1 cellular context compared by ENCODE assay signal in the genomic region with DNA sequence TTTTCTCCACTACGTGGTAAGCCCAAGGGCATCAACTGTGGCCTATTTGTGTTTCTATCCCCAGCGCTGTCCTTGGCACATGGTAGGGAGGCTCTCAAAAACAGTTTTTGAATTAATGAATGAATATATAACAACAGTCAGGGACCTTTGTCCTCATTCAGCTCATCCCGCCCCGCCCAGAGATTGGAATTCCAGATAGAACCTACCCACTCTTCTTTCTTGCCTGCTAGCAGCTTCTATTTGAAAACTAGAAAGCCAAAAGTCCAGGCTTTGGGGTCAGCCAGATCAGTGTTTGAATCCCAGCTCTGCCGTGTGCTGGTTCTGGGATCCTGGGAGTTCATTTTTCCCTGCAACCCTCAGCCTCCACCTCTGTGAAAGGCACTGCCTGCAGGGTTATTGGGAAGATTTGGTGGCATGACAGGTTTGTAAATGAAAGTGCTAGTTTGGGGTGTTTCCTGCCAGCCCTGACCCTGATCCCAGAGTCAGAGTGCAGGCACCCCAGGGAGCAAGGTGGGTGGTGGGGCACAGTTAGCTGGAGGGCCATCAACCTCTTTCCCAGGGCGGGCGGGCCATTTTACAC.
TF ChIP-seq lines count a peak whose summit lies in the region.

No MANE protein-coding gene starts in this region.

TF ChIP-seq in HepG2, 621 proteins besides CTCF, POLR2A, EP300 and RAD21 (continued from another document):
- TF ChIP-seq, protein P1, sequence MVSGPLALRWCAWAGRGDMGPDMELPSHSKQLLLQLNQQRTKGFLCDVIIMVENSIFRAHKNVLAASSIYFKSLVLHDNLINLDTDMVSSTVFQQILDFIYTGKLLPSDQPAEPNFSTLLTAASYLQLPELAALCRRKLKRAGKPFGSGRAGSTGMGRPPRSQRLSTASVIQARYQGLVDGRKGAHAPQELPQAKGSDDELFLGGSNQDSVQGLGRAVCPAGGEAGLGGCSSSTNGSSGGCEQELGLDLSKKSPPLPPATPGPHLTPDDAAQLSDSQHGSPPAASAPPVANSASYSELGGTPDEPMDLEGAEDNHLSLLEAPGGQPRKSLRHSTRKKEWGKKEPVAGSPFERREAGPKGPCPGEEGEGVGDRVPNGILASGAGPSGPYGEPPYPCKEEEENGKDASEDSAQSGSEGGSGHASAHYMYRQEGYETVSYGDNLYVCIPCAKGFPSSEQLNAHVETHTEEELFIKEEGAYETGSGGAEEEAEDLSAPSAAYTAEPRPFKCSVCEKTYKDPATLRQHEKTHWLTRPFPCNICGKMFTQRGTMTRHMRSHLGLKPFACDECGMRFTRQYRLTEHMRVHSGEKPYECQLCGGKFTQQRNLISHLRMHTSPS (CRISPR knock-in tag; IDR thresholded peaks at IDR 0.05; ENCODE audit: low read depth) = peak; percentile 19; the same call in 1 of the 2 replicates
- no peak for TF ChIP-seq GATAD1 (CRISPR knock-in tag; IDR thresholded peaks at IDR 0.05)
- TF ChIP-seq SIN3B (IDR thresholded peaks at IDR 0.05; ENCODE audit: low read length) = no peak
- no peak for TF ChIP-seq ZNF225 (CRISPR knock-in tag; IDR thresholded peaks at IDR 0.05)
- TF ChIP-seq, protein P2, sequence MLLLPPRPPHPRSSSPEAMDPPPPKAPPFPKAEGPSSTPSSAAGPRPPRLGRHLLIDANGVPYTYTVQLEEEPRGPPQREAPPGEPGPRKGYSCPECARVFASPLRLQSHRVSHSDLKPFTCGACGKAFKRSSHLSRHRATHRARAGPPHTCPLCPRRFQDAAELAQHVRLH (CRISPR knock-in tag; IDR thresholded peaks at IDR 0.05; ENCODE audit: borderline replicate concordance, low read depth) = no peak
- TF ChIP-seq, protein P3, sequence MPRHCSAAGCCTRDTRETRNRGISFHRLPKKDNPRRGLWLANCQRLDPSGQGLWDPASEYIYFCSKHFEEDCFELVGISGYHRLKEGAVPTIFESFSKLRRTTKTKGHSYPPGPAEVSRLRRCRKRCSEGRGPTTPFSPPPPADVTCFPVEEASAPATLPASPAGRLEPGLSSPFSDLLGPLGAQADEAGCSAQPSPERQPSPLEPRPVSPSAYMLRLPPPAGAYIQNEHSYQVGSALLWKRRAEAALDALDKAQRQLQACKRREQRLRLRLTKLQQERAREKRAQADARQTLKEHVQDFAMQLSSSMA (CRISPR knock-in tag; IDR thresholded peaks at IDR 0.05) = no peak
- no peak for TF ChIP-seq CBX5 (CRISPR knock-in tag; IDR thresholded peaks at IDR 0.05; ENCODE audit: borderline replicate concordance)
- TF ChIP-seq KDM6A (CRISPR knock-in tag; IDR thresholded peaks at IDR 0.05; ENCODE audit: low read depth) = 0 out of 2 replicates have a peak, but pooled peaks have one; percentile 8
- TF ChIP-seq ARNT (IDR thresholded peaks at IDR 0.05) = no peak
- TF ChIP-seq, protein P4, sequence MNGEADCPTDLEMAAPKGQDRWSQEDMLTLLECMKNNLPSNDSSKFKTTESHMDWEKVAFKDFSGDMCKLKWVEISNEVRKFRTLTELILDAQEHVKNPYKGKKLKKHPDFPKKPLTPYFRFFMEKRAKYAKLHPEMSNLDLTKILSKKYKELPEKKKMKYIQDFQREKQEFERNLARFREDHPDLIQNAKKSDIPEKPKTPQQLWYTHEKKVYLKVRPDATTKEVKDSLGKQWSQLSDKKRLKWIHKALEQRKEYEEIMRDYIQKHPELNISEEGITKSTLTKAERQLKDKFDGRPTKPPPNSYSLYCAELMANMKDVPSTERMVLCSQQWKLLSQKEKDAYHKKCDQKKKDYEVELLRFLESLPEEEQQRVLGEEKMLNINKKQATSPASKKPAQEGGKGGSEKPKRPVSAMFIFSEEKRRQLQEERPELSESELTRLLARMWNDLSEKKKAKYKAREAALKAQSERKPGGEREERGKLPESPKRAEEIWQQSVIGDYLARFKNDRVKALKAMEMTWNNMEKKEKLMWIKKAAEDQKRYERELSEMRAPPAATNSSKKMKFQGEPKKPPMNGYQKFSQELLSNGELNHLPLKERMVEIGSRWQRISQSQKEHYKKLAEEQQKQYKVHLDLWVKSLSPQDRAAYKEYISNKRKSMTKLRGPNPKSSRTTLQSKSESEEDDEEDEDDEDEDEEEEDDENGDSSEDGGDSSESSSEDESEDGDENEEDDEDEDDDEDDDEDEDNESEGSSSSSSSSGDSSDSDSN (CRISPR knock-in tag; IDR thresholded peaks at IDR 0.05) = no peak
- no peak for TF ChIP-seq PCBP2 (optimal IDR thresholded peaks at IDR 0.05; ENCODE audit: low read depth, low read length, poor library complexity, severe bottlenecking)
- TF ChIP-seq ZNF383 (CRISPR knock-in tag; IDR thresholded peaks at IDR 0.05; ENCODE audit: borderline replicate concordance) = no peak
- TF ChIP-seq ZNF556 (CRISPR knock-in tag; IDR thresholded peaks at IDR 0.05; ENCODE audit: borderline replicate concordance) = no peak
- no peak for TF ChIP-seq FOXO1 (CRISPR knock-in tag; IDR thresholded peaks at IDR 0.05)
- TF ChIP-seq, protein P5, sequence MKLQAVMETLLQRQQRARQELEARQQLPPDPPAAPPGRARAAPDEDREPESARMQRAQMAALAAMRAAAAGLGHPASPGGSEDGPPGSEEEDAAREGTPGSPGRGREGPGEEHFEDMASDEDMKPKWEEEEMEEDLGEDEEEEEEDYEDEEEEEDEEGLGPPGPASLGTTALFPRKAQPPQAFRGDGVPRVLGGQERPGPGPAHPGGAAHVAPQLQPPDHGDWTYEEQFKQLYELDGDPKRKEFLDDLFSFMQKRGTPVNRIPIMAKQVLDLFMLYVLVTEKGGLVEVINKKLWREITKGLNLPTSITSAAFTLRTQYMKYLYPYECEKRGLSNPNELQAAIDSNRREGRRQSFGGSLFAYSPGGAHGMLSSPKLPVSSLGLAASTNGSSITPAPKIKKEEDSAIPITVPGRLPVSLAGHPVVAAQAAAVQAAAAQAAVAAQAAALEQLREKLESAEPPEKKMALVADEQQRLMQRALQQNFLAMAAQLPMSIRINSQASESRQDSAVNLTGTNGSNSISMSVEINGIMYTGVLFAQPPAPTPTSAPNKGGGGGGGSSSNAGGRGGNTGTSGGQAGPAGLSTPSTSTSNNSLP (IDR thresholded peaks at IDR 0.05; ENCODE audit: low read depth, low read length) = 0 out of 2 replicates have a peak, but pooled peaks have one; percentile 4
- TF ChIP-seq NR2F6 (IDR thresholded peaks at IDR 0.05) = peak; percentile 46; the same call in 1 of the 2 replicates
- TF ChIP-seq NR2F6 (CRISPR knock-in tag; IDR thresholded peaks at IDR 0.05) = no peak
- TF ChIP-seq, protein P6, sequence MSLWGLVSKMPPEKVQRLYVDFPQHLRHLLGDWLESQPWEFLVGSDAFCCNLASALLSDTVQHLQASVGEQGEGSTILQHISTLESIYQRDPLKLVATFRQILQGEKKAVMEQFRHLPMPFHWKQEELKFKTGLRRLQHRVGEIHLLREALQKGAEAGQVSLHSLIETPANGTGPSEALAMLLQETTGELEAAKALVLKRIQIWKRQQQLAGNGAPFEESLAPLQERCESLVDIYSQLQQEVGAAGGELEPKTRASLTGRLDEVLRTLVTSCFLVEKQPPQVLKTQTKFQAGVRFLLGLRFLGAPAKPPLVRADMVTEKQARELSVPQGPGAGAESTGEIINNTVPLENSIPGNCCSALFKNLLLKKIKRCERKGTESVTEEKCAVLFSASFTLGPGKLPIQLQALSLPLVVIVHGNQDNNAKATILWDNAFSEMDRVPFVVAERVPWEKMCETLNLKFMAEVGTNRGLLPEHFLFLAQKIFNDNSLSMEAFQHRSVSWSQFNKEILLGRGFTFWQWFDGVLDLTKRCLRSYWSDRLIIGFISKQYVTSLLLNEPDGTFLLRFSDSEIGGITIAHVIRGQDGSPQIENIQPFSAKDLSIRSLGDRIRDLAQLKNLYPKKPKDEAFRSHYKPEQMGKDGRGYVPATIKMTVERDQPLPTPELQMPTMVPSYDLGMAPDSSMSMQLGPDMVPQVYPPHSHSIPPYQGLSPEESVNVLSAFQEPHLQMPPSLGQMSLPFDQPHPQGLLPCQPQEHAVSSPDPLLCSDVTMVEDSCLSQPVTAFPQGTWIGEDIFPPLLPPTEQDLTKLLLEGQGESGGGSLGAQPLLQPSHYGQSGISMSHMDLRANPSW (CRISPR knock-in tag; IDR thresholded peaks at IDR 0.05; ENCODE audit: borderline replicate concordance) = no peak
- TF ChIP-seq CENPX (CRISPR knock-in tag; IDR thresholded peaks at IDR 0.05) = no peak
- TF ChIP-seq, protein P7, sequence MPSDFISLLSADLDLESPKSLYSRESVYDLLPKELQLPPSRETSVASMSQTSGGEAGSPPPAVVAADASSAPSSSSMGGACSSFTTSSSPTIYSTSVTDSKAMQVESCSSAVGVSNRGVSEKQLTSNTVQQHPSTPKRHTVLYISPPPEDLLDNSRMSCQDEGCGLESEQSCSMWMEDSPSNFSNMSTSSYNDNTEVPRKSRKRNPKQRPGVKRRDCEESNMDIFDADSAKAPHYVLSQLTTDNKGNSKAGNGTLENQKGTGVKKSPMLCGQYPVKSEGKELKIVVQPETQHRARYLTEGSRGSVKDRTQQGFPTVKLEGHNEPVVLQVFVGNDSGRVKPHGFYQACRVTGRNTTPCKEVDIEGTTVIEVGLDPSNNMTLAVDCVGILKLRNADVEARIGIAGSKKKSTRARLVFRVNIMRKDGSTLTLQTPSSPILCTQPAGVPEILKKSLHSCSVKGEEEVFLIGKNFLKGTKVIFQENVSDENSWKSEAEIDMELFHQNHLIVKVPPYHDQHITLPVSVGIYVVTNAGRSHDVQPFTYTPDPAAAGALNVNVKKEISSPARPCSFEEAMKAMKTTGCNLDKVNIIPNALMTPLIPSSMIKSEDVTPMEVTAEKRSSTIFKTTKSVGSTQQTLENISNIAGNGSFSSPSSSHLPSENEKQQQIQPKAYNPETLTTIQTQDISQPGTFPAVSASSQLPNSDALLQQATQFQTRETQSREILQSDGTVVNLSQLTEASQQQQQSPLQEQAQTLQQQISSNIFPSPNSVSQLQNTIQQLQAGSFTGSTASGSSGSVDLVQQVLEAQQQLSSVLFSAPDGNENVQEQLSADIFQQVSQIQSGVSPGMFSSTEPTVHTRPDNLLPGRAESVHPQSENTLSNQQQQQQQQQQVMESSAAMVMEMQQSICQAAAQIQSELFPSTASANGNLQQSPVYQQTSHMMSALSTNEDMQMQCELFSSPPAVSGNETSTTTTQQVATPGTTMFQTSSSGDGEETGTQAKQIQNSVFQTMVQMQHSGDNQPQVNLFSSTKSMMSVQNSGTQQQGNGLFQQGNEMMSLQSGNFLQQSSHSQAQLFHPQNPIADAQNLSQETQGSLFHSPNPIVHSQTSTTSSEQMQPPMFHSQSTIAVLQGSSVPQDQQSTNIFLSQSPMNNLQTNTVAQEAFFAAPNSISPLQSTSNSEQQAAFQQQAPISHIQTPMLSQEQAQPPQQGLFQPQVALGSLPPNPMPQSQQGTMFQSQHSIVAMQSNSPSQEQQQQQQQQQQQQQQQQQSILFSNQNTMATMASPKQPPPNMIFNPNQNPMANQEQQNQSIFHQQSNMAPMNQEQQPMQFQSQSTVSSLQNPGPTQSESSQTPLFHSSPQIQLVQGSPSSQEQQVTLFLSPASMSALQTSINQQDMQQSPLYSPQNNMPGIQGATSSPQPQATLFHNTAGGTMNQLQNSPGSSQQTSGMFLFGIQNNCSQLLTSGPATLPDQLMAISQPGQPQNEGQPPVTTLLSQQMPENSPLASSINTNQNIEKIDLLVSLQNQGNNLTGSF (CRISPR knock-in tag; IDR thresholded peaks at IDR 0.05) = no peak
- no peak for TF ChIP-seq ZNF564 (CRISPR knock-in tag; IDR thresholded peaks at IDR 0.05)
- no peak; the same call in 1 of the 2 replicates for TF ChIP-seq FOXK1 (CRISPR knock-in tag; IDR thresholded peaks at IDR 0.05; ENCODE audit: borderline replicate concordance, low read depth)
- TF ChIP-seq, protein P8, sequence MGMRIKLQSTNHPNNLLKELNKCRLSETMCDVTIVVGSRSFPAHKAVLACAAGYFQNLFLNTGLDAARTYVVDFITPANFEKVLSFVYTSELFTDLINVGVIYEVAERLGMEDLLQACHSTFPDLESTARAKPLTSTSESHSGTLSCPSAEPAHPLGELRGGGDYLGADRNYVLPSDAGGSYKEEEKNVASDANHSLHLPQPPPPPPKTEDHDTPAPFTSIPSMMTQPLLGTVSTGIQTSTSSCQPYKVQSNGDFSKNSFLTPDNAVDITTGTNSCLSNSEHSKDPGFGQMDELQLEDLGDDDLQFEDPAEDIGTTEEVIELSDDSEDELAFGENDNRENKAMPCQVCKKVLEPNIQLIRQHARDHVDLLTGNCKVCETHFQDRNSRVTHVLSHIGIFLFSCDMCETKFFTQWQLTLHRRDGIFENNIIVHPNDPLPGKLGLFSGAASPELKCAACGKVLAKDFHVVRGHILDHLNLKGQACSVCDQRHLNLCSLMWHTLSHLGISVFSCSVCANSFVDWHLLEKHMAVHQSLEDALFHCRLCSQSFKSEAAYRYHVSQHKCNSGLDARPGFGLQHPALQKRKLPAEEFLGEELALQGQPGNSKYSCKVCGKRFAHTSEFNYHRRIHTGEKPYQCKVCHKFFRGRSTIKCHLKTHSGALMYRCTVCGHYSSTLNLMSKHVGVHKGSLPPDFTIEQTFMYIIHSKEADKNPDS (CRISPR knock-in tag; IDR thresholded peaks at IDR 0.05) = no peak
- TF ChIP-seq JUN (CRISPR knock-in tag; IDR thresholded peaks at IDR 0.05) = no peak
- TF ChIP-seq GPN1 (CRISPR knock-in tag; IDR thresholded peaks at IDR 0.05; ENCODE audit: borderline replicate concordance) = no peak
- no peak; the same call in 1 of the 2 replicates for TF ChIP-seq SAP130 (CRISPR knock-in tag; IDR thresholded peaks at IDR 0.05; ENCODE audit: low read depth)
- TF ChIP-seq ZNF484 (CRISPR knock-in tag; IDR thresholded peaks at IDR 0.05; ENCODE audit: borderline replicate concordance, low read depth) = no peak
- no peak for TF ChIP-seq ZBTB38 (CRISPR knock-in tag; IDR thresholded peaks at IDR 0.05)
- no peak for TF ChIP-seq CEBPB (IDR thresholded peaks at IDR 0.05; ENCODE audit: borderline replicate concordance, low read depth, low read length)
- TF ChIP-seq ZNF557 (CRISPR knock-in tag; IDR thresholded peaks at IDR 0.05) = no peak
- TF ChIP-seq SSRP1 (CRISPR knock-in tag; IDR thresholded peaks at IDR 0.05) = 0 out of 2 replicates have a peak, but pooled peaks have one; percentile 35
